In genomic region chr10:93850484-93851015, GRCh38 we compare ENCODE assay signal across 1 cellular context.
TF ChIP-seq lines count a peak whose summit lies in the region.

No MANE protein-coding gene starts in this region.

TF ChIP-seq in GM23338, 12 proteins besides CTCF, POLR2A, EP300 and RAD21 (continued from another document):
- no peak for TF ChIP-seq REST (IDR thresholded peaks at IDR 0.05; ENCODE audit: unreplicated experiment)
